In genomic region chr7:149610441-149611011, GRCh38 we compare ENCODE assay signal across 19 cellular contexts.
DNase-seq lines count a peak whose midpoint lies in the region; ATAC-seq and TF ChIP-seq lines count a peak whose summit lies in the region.
"Had no signal": no experiment of that assay in that cellular context is flagged by ENCODE, and none has a peak within 500 bp of the region (broad histone marks: within the 10 kb centered on the region; RNA-seq: fewer than 3 reads in every experiment).

No MANE protein-coding gene starts in this region.

- no peaks in the 10 kb centered on the region for H3F3A ChIP-seq in neural progenitor cell (ENCODE audit: low read depth)

- TF ChIP-seq CTCF in endothelial cell (IDR thresholded peaks at IDR 0.05; ENCODE audit: unreplicated experiment): no peak
- TF ChIP-seq CTCF in spleen (IDR thresholded peaks at IDR 0.05 in 8 of 11, conservative IDR thresholded peaks at IDR 0.05 in 3 of 11): no peak
- TF ChIP-seq CTCF in neural progenitor cell (IDR thresholded peaks at IDR 0.05): no peak
- TF ChIP-seq CTCF in left lung (IDR thresholded peaks at IDR 0.05): no peak

- peaks cover 6% of the 10 kb centered on the region for H3K4me1 Mint-ChIP-seq in endothelial cell (ENCODE audit: unreplicated experiment)
- H3K4me1 Mint-ChIP-seq in neural progenitor cell: no peaks in the 10 kb centered on the region

- H3K9me3 ChIP-seq in right cardiac atrium (ENCODE audit: control insufficient read depth, low read length) (no peaks in the 10 kb centered on the region), spleen (no peaks in the 10 kb centered on the region), neural progenitor cell (ENCODE audit: low read depth) (no peaks in the 10 kb centered on the region), left lung (no peaks in the 10 kb centered on the region)
- H3K9me3 ChIP-seq: Caco-2, MG63 had no signal

- H3K27ac Mint-ChIP-seq in endothelial cell (ENCODE audit: unreplicated experiment): no peak overlapping the region
- no peak overlapping the region for H3K27ac Mint-ChIP-seq in neural progenitor cell

- peaks cover 0 to 100% (median 74%) of the 10 kb centered on the region in 6 donors for H3K36me3 ChIP-seq in spleen
- no peaks in the 10 kb centered on the region for H3K36me3 ChIP-seq in neural progenitor cell
- peaks cover 0 to 98% of the 10 kb centered on the region in 2 donors for H3K36me3 ChIP-seq in left lung

- intact Hi-C loops in Right ventricle myocardium superior (cut with DNase I) (no loop called here), cardiac septum (cut with DNase I) (no loop called here), right cardiac atrium (cut with DNase I) (loop anchor here in 1 of 4 donors (10.0 kb wide), 1 partner anchor 106 kb away; no protein-coding TSS in a partner anchor), spleen (cut with DNase I; ENCODE audit: low total_unique reads) (no loop called here), left lung (cut with DNase I) (no loop called here)

- H3K4me3 ChIP-seq in right cardiac atrium (ENCODE audit: low read length) (no peak overlapping the region), spleen (no peak overlapping the region), neural progenitor cell (no peak overlapping the region), left lung (no peak overlapping the region)
- H3K4me3 ChIP-seq: MG63 had no signal

- TF ChIP-seq POLR2A in spleen (IDR thresholded peaks at IDR 0.05): no peak

- H3K79me2 ChIP-seq in neural progenitor cell (ENCODE audit: low read depth): no peaks in the 10 kb centered on the region

- DNase-seq in Right ventricle myocardium superior: no peak
- DNase-seq in cardiac septum (ENCODE audit: low spot score): no peak
- DNase-seq in endothelial cell (ENCODE audit: low spot score): no peak
- DNase-seq in right cardiac atrium: no peak
- peak; percentile 3 for DNase-seq in spleen
- DNase-seq in neural progenitor cell (ENCODE audit: low spot score): no peak
- no peak for DNase-seq in left lung
- DNase-seq: AML-193, Caco-2, DMS53, MG63, NCI-H1092 treated with DMSO at 0.1 percent for 48 hours, NCI-H1694 treated with DMSO at 0.1 percent for 48 hours, NCI-H69, PC-3 had no signal

- H4K20me1 ChIP-seq in neural progenitor cell (ENCODE audit: low read depth): no peaks in the 10 kb centered on the region

- H3K27me3 ChIP-seq in right cardiac atrium (ENCODE audit: control insufficient read depth, insufficient read depth) (no peaks in the 10 kb centered on the region), spleen (replicated peaks in 1 of 7) (no peaks in the 10 kb centered on the region), neural progenitor cell (no peaks in the 10 kb centered on the region), left lung (no peaks in the 10 kb centered on the region)
- H3K27me3 ChIP-seq: MG63 had no signal

- H3K27ac ChIP-seq in right cardiac atrium (ENCODE audit: low read length) (no peak overlapping the region), spleen (no peak overlapping the region), neural progenitor cell (no peak overlapping the region), left lung (no peak overlapping the region)
- H3K27ac ChIP-seq: KMS-11 had no signal

- no peaks in the 10 kb centered on the region for H3K9me3 Mint-ChIP-seq in endothelial cell (ENCODE audit: unreplicated experiment)
- H3K9me3 Mint-ChIP-seq in neural progenitor cell: no peaks in the 10 kb centered on the region

- peaks cover 63% of the 10 kb centered on the region for H3K36me3 Mint-ChIP-seq in endothelial cell (ENCODE audit: low read depth, unreplicated experiment)
- H3K36me3 Mint-ChIP-seq in neural progenitor cell: peaks cover 50% of the 10 kb centered on the region

- peak; percentile 81 for ATAC-seq in Right ventricle myocardium superior (ENCODE audit: poor library complexity)
- ATAC-seq in right cardiac atrium: peak; percentile 32 to 34
- no peak for ATAC-seq in HG03378 (IDR thresholded peaks at IDR 0.05; ENCODE audit: unreplicated experiment)
- no peak for ATAC-seq in left lung
- ATAC-seq: HCT116, HepG2, PC-3 had no signal

- no peak overlapping the region for H3K4me2 ChIP-seq in neural progenitor cell
- H3K4me2 ChIP-seq: KMS-11 had no signal

- H2AFZ ChIP-seq in neural progenitor cell (replicated peaks): no peak overlapping the region

- H3K27me3 Mint-ChIP-seq in endothelial cell (ENCODE audit: unreplicated experiment) (peaks cover 1% of the 10 kb centered on the region), neural progenitor cell (ENCODE audit: insufficient read depth, low read depth) (peaks cover 2% of the 10 kb centered on the region)

- H3K4me3 Mint-ChIP-seq in endothelial cell (ENCODE audit: unreplicated experiment): peak overlapping the region; percentile 23
- no peak overlapping the region for H3K4me3 Mint-ChIP-seq in neural progenitor cell

- H3K4me1 ChIP-seq in right cardiac atrium (ENCODE audit: control insufficient read depth, insufficient read depth, low read length) (peaks cover 2% of the 10 kb centered on the region), spleen (no peaks in the 10 kb centered on the region), neural progenitor cell (no peaks in the 10 kb centered on the region), left lung (no peaks in the 10 kb centered on the region)
- H3K4me1 ChIP-seq: Caco-2 had no signal

- 64% methylated on average over 4 of the region's 4 CpGs for WGBS in right cardiac atrium
- 86 to 95% (median 91%) methylated on average over 4 of the region's 4 CpGs for WGBS in spleen, 5 donors

- no peak overlapping the region for H3K9ac ChIP-seq in neural progenitor cell
- H3K9ac ChIP-seq: KMS-11 had no signal

Comparison
In these comparisons a context has a peak if more than half of its experiments do, and no peak if none do; other contexts are left out.
1. ATAC-seq: peak in Right ventricle myocardium superior (single experiment) and right cardiac atrium (2 of 2); none in HG03378 (single experiment) and left lung (single experiment).